In the genomic region with DNA sequence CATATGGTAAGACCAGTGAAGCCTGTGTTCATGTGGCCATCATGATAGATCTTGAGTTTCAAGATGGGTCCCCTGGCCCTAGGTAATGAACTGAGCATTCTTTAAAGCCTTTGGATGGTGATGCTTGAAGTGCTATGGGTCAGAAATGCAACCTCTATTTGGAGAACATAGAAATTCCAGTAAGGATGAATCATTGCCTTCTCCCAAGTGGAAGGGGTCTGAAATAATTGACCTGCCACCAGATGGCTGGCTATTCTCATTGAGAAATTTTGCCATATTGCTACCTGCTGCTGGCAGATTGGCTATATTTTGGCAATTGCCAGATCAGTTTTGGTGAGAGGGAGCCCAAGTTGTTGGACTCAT, we compare ENCODE assay signal across 8 cellular contexts. TPM values are rescaled to one million over a fixed set of nuclear protein-coding genes. Genes with fewer than 3 reads are reported as not detected.
DNase-seq lines count a peak whose midpoint lies in the region; ATAC-seq and TF ChIP-seq lines count a peak whose summit lies in the region.

No MANE protein-coding gene starts in this region.

- H3K79me1 ChIP-seq in mesendoderm (ENCODE audit: low read length), result no peaks in the 10 kb centered on the region

- H3K4me2 ChIP-seq in mesendoderm (ENCODE audit: low read length), result no peak overlapping the region

- H3K79me2 ChIP-seq in mesendoderm (ENCODE audit: control insufficient read depth, insufficient read depth, low read length), result no peaks in the 10 kb centered on the region

- H3K27me3 Mint-ChIP-seq in brain, result no peaks in the 10 kb centered on the region

- H3K9me3 ChIP-seq in HUES48 (ENCODE audit: control insufficient read depth, insufficient read depth, low read length), result no peaks in the 10 kb centered on the region

- H3K9ac ChIP-seq in HUES48 (ENCODE audit: low read depth, low read length) (no peak overlapping the region), mesendoderm (ENCODE audit: low read length) (no peak overlapping the region)

- peak overlapping the region; percentile 44 for H3K4me3 ChIP-seq in HUES48 (ENCODE audit: low read depth, low read length)
- no peak overlapping the region for H3K4me3 ChIP-seq in mesendoderm (ENCODE audit: low read length)

- H2BK120ac ChIP-seq in mesendoderm (ENCODE audit: low read depth, low read length), result no peak overlapping the region

- ATAC-seq in GM21619 (IDR thresholded peaks at IDR 0.05; ENCODE audit: unreplicated experiment) (no peak), GM21360 (IDR thresholded peaks at IDR 0.05; ENCODE audit: unreplicated experiment) (no peak), HG03565 (IDR thresholded peaks at IDR 0.05; ENCODE audit: unreplicated experiment) (no peak)

- no peak for TF ChIP-seq CTCF in 22Rv1 (IDR thresholded peaks at IDR 0.05)
- peak in 1 of 2 experiments; percentile 1 for TF ChIP-seq CTCF in brain (conservative IDR thresholded peaks at IDR 0.05)

- no peak overlapping the region for H3K23ac ChIP-seq in mesendoderm (ENCODE audit: low read length)

- DNase-seq in mesendoderm (peak; percentile 30), foreskin melanocyte (no peak)

- peaks cover 41% of the 10 kb centered on the region for H3K4me1 Mint-ChIP-seq in brain

- no peaks in the 10 kb centered on the region for H3K9me3 Mint-ChIP-seq in brain

- H3K27ac ChIP-seq in 22Rv1 (peak overlapping the region; percentile 71), HUES48 (ENCODE audit: low read depth, low read length) (peak overlapping the region; percentile 23), mesendoderm (ENCODE audit: low read depth, low read length) (no peak overlapping the region)

- H2AK5ac ChIP-seq in mesendoderm (ENCODE audit: low read length), result no peak overlapping the region

- no peak overlapping the region for H3K56ac ChIP-seq in mesendoderm (ENCODE audit: low read length)

- H3K36me3 Mint-ChIP-seq in brain, result no peaks in the 10 kb centered on the region

- H3K4me3 Mint-ChIP-seq in brain, result peak overlapping the region; percentile 88 to 99 (median 92)

- H3K4me1 ChIP-seq in HUES48 (ENCODE audit: control insufficient read depth, insufficient read depth, low read length) (0 out of 2 replicates have a peak, but pooled peaks cover 3% of the 10 kb centered on the region), mesendoderm (ENCODE audit: control insufficient read depth, low read depth, low read length) (no peaks in the 10 kb centered on the region)

- H3K4ac ChIP-seq in mesendoderm (ENCODE audit: low read depth, low read length), result no peak overlapping the region

- peaks cover 10% of the 10 kb centered on the region for H3K27me3 ChIP-seq in HUES48 (ENCODE audit: control insufficient read depth, insufficient read depth, low read length)
- H3K27me3 ChIP-seq in mesendoderm (ENCODE audit: insufficient read depth, low read length, poor library complexity), result no peaks in the 10 kb centered on the region

- H4K5ac ChIP-seq in mesendoderm (ENCODE audit: low read length), result no peak overlapping the region

- H4K8ac ChIP-seq in mesendoderm (ENCODE audit: low read depth, low read length), result no peak overlapping the region

- H2BK5ac ChIP-seq in mesendoderm (ENCODE audit: low read length), result no peak overlapping the region

- H3K18ac ChIP-seq in mesendoderm (ENCODE audit: low read length), result no peak overlapping the region

- no peak overlapping the region for H2BK15ac ChIP-seq in mesendoderm (replicated peaks; ENCODE audit: low read depth)

- H3K36me3 ChIP-seq in HUES48 (ENCODE audit: control insufficient read depth, insufficient read depth, low read length) (no peaks in the 10 kb centered on the region), mesendoderm (ENCODE audit: control insufficient read depth, insufficient read depth, low read length) (no peaks in the 10 kb centered on the region)

- peak overlapping the region; percentile 96 to 100 (median 98) for H3K27ac Mint-ChIP-seq in brain

RNA-seq across cellular contexts. Expression of gene IFI6, which starts 0.7 kb away (rescaled TPM):
- polyA plus RNA-seq in brain (ENCODE audit: insufficient read depth, low read depth, low replicate concordance), result 164 TPM
- 1.1 TPM for polyA plus RNA-seq in mesendoderm (2013, experiment 1 of 2)
- 1.4 TPM for polyA plus RNA-seq in mesendoderm (2013, experiment 2 of 2)

RNA-seq across cellular contexts. Expression of gene FGR, which starts 37.7 kb away (rescaled TPM):
- polyA plus RNA-seq in brain (ENCODE audit: insufficient read depth, low read depth, low replicate concordance), result 2.7 TPM
- 0.11 TPM for polyA plus RNA-seq in mesendoderm (2013, experiment 1 of 2)
- polyA plus RNA-seq in mesendoderm (2013, experiment 2 of 2), result 0.08 TPM

RNA-seq across cellular contexts. Expression of gene FAM76A, which starts 53.0 kb away (rescaled TPM):
- 3.6 TPM for polyA plus RNA-seq in brain (ENCODE audit: insufficient read depth, low read depth, low replicate concordance)
- polyA plus RNA-seq in mesendoderm (2013, experiment 1 of 2), result 7.5 TPM
- polyA plus RNA-seq in mesendoderm (2013, experiment 2 of 2), result 7.3 TPM
